ENCODE assay signal across 16 cellular contexts in genomic region chrY:14822906-14823305, GRCh38.
"Had no signal": no experiment of that assay in that cellular context is flagged by ENCODE, and none has a peak within 500 bp of the region (broad histone marks: within the 10 kb centered on the region; RNA-seq: fewer than 3 reads in every experiment).

No MANE protein-coding gene starts in this region.

- ATAC-seq: effector memory CD8-positive, alpha-beta T cell; foreskin keratinocyte; left cardiac atrium; lower lobe of right lung; naive thymus-derived CD4-positive, alpha-beta T cell; sciatic nerve; stimulated activated naive B cell treated with anti-CD40 and anti-IgM and Interleukin-4, amounts not matched to agents 10 μg/mL and 1 μg/mL and 100 μg/mL, for 72 hours; stimulated activated naive CD8-positive, alpha-beta T cell treated with anti-CD3 and anti-CD28 coated beads, Interleukin-15, amount 100 ng/mL, for 72 hours had no signal

- DNase-seq: effector memory CD8-positive, alpha-beta T cell; foreskin keratinocyte; kidney; left cardiac atrium; left ventricle myocardium inferior; lower lobe of right lung; midbrain; naive thymus-derived CD4-positive, alpha-beta T cell; nephron progenitor cell; posterior cingulate gyrus; stimulated activated CD4-positive, alpha-beta T cell treated with anti-CD3 and anti-CD28 coated beads, Interleukin-2, amount 100 ng/mL, for 24 hours; stimulated activated CD4-positive, alpha-beta T cell treated with anti-CD3 and anti-CD28 coated beads, Interleukin-4, amount 100 ng/mL, for 4 hours; stimulated activated naive B cell treated with anti-CD40 and anti-IgM and Interleukin-4, amounts not matched to agents 10 μg/mL and 1 μg/mL and 100 μg/mL, for 72 hours; stimulated activated naive CD8-positive, alpha-beta T cell treated with anti-CD3 and anti-CD28 coated beads, Interleukin-15, amount 100 ng/mL, for 72 hours; transverse colon had no signal
